ENCODE assay signal across 26 cellular contexts in genomic region chr2:65097844-65098243, GRCh38.
"Had no signal": no experiment of that assay in that cellular context is flagged by ENCODE, and none has a peak within 500 bp of the region (broad histone marks: within the 10 kb centered on the region; RNA-seq: fewer than 3 reads in every experiment).

No MANE protein-coding gene starts in this region.

- FAIRE-seq: pancreas, urothelium cell line had no signal

- H2AFZ ChIP-seq: hepatocyte had no signal

- H3K27ac ChIP-seq: body of pancreas, cardiac muscle cell, epithelial cell of prostate, hepatocyte, left ventricle myocardium inferior, pancreas, stomach, transverse colon had no signal

- H3K9me3 ChIP-seq: body of pancreas, left ventricle myocardium inferior, neutrophil, pancreas, stomach, transverse colon had no signal

- H3K4me3 ChIP-seq: body of pancreas, cardiac muscle cell, hepatocyte, left ventricle myocardium inferior, pancreas, stomach, transverse colon had no signal

- ATAC-seq: activated naive CD8-positive, alpha-beta T cell treated with anti-CD3 and anti-CD28 coated beads, Interleukin-2, amount 50 U/mL, for 24 hours; body of pancreas; pancreas; right cardiac atrium; stimulated activated memory B cell treated with anti-CD40 and anti-IgM and Interleukin-4, amounts not matched to agents 10 μg/mL and 1 μg/mL and 100 μg/mL, for 72 hours; WTC11 had no signal

- H3K4me2 ChIP-seq: hepatocyte had no signal

- DNase-seq: activated effector memory CD4-positive, alpha-beta T cell treated with Interleukin-2 at 50 U/mL for 16 hours; activated naive CD4-positive, alpha-beta T cell treated with anti-CD3 and anti-CD28 coated beads for 36 hours; activated naive CD8-positive, alpha-beta T cell treated with anti-CD3 and anti-CD28 coated beads, Interleukin-2, amount 50 U/mL, for 24 hours; activated T-cell treated with anti-CD3 and anti-CD28 coated beads, Interleukin-2, amount 50 U/mL, for 48 hours; body of pancreas; cortex of kidney; endodermal cell; glutamatergic neuron; immature natural killer cell; left ventricle myocardium inferior; mammary epithelial cell; midbrain; pancreas; right cardiac atrium; stimulated activated CD4-positive, alpha-beta T cell treated with anti-CD3 and anti-CD28 coated beads, Interleukin-2, amount 100 ng/mL, for 24 hours; stomach; T-helper 1 cell; T1000; transverse colon had no signal

- H3K27me3 ChIP-seq: body of pancreas, cardiac muscle cell, hepatocyte, neutrophil, pancreas, stomach, transverse colon had no signal
